ENCODE assay signal across 24 cellular contexts in the genomic region with DNA sequence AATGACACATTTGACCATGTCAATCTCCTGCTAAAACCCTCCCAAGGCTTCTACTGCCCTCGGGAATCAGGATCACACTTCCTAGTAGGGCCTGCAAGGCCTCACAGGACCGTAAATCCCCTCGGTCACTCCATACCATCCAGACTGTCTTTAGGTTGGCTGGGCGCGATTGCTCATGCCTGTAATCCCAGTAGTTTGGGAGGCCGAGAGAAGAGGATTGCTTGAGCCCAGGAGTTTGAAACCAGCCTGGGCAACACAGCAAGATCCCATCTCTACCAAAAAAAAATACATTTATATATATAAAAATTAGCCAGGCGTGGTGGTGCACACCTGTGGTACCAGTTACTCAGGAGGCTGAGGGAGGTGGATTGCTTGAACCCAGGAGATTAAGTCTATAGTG. TPM values are rescaled to one million over a fixed set of nuclear protein-coding genes. Genes with fewer than 3 reads are reported as not detected.
DNase-seq lines count a peak whose midpoint lies in the region; ATAC-seq, FAIRE-seq and TF ChIP-seq lines count a peak whose summit lies in the region.
"Had no signal": no experiment of that assay in that cellular context is flagged by ENCODE, and none has a peak within 500 bp of the region (broad histone marks: within the 10 kb centered on the region; RNA-seq: fewer than 3 reads in every experiment).

No MANE protein-coding gene starts in this region.

- BruUV-seq in Caco-2 (replicated peaks; lab: Mats Ljungman, UMichigan), result no TSS peak
- no TSS peak for BruUV-seq in K562 (replicated peaks; lab: Mats Ljungman, UMichigan)

- H3K27ac Mint-ChIP-seq in Caco-2 (ENCODE audit: unreplicated experiment), result peak overlapping the region; percentile 75
- H3K27ac Mint-ChIP-seq in WTC11, result no peak overlapping the region
- H3K27ac Mint-ChIP-seq in activated naive CD4-positive, alpha-beta T cell treated with anti-CD3 and anti-CD28 coated beads for 36 hours, result no peak overlapping the region

- H3K4me1 ChIP-seq in Caco-2, result peaks cover 10% of the 10 kb centered on the region
- H3K4me1 ChIP-seq in K562 (replicated peaks in 1 of 2; ENCODE audit: control insufficient read depth in 2 of 2, insufficient read depth in 2 of 2, low read length in 2 of 2), result peaks cover 3 to 8% of the 10 kb centered on the region in 2 experiments; a peak in 3 of 5 replicates
- no peaks in the 10 kb centered on the region for H3K4me1 ChIP-seq in pancreas
- H3K4me1 ChIP-seq: BLaER1, HAP-1 had no signal

- DNase-seq in Caco-2 (no peak), WTC11 (ENCODE audit: low spot score) (no peak), K562 (ENCODE audit: extremely low read depth in 1 of 4, low spot score in 3 of 4) (no peak), pancreas (no peak), cortex of kidney (lab: John Stamatoyannopoulos, UW) (no peak), H54 (ENCODE audit: insufficient read length, low spot score) (no peak), DMS153 (lab: John Stamatoyannopoulos, UW) (no peak)
- DNase-seq in activated naive CD4-positive, alpha-beta T cell treated with anti-CD3 and anti-CD28 coated beads for 36 hours, result no peak
- DNase-seq: 8988T; Calu3; CD4-positive, alpha-beta memory T cell; DMS53; DND-41; EL had no signal

- no peak overlapping the region for H3K9ac ChIP-seq in K562 (ENCODE audit: insufficient read depth in 1 of 2, low read depth in 2 of 2, low read length in 2 of 2)
- H3K9ac ChIP-seq: BLaER1 had no signal

- no peaks in the 10 kb centered on the region for H3K36me3 ChIP-seq in Caco-2 (ENCODE audit: control insufficient read depth, insufficient read depth, low read length)
- H3K36me3 ChIP-seq in K562 (ENCODE audit: control insufficient read depth, insufficient read depth, low read length), result no peaks in the 10 kb centered on the region
- H3K36me3 ChIP-seq in pancreas, result no peaks in the 10 kb centered on the region
- H3K36me3 ChIP-seq: BLaER1, HAP-1 had no signal

- WGBS in K562 (ENCODE audit: insufficient coverage, low coverage, missing lambda C conversion rate), result 81% methylated on average over 7 of the region's 7 CpGs
- WGBS in pancreas, 2 donors, result 85 to 86% methylated on average over 7 of the region's 7 CpGs

- H3K27me3 ChIP-seq in Caco-2 (replicated peaks; ENCODE audit: control insufficient read depth, insufficient read depth, low read length) (no peaks in the 10 kb centered on the region), K562 (ENCODE audit: control insufficient read depth in 2 of 2, insufficient read depth in 2 of 2, low read length in 2 of 2) (no peaks in the 10 kb centered on the region), pancreas (no peaks in the 10 kb centered on the region)
- H3K27me3 ChIP-seq: BLaER1 had no signal

- no peaks in the 10 kb centered on the region for H3K9me1 ChIP-seq in K562 (ENCODE audit: control insufficient read depth, insufficient read depth, low read length)

- in situ Hi-C loops in K562 (cut with MboI), result loop anchor here (5.0 kb wide), 1 partner anchor 46 kb away; no protein-coding TSS in a partner anchor

- H3K79me2 ChIP-seq in K562 (ENCODE audit: control insufficient read depth, insufficient read depth, low read length), result no peaks in the 10 kb centered on the region

- H3K27me3 Mint-ChIP-seq in Caco-2 (ENCODE audit: insufficient read depth, unreplicated experiment) (no peaks in the 10 kb centered on the region), WTC11 (ENCODE audit: low read depth) (no peaks in the 10 kb centered on the region; the same call in 1 of the 2 replicates)
- H3K27me3 Mint-ChIP-seq in activated naive CD4-positive, alpha-beta T cell treated with anti-CD3 and anti-CD28 coated beads for 36 hours (ENCODE audit: low read depth), result no peaks in the 10 kb centered on the region
- H3K27me3 Mint-ChIP-seq: CD4-positive, alpha-beta memory T cell had no signal

- no peaks in the 10 kb centered on the region for H4K20me1 ChIP-seq in K562 (replicated peaks; ENCODE audit: control insufficient read depth, insufficient read depth, low read length)
- H4K20me1 ChIP-seq: BLaER1 had no signal

- no peaks in the 10 kb centered on the region for H3K9me3 ChIP-seq in Caco-2
- H3K9me3 ChIP-seq in K562 (replicated peaks; ENCODE audit: control insufficient read depth, insufficient read depth, low read depth, low read length), result no peaks in the 10 kb centered on the region
- H3K9me3 ChIP-seq in pancreas, result no peaks in the 10 kb centered on the region
- H3K9me3 ChIP-seq: BLaER1, HAP-1 had no signal

- H3K4me2 ChIP-seq in K562 (ENCODE audit: insufficient read depth, low read length), result no peak overlapping the region
- H3K4me2 ChIP-seq: BLaER1 had no signal

- H3K4me3 Mint-ChIP-seq in Caco-2 (ENCODE audit: unreplicated experiment) (no peak overlapping the region), WTC11 (no peak overlapping the region)
- no peak overlapping the region for H3K4me3 Mint-ChIP-seq in activated naive CD4-positive, alpha-beta T cell treated with anti-CD3 and anti-CD28 coated beads for 36 hours
- H3K4me3 Mint-ChIP-seq: CD14-positive monocyte; CD4-positive, alpha-beta memory T cell had no signal

- TF ChIP-seq RAD21 in K562 (CRISPR knock-in tag; conservative IDR thresholded peaks at IDR 0.05 in 1 of 2, IDR thresholded peaks at IDR 0.05 in 1 of 2), result no peak

- H3K4me3 ChIP-seq in Caco-2 (ENCODE audit: low read depth, low read length) (no peak overlapping the region), K562 (no peak overlapping the region), pancreas (no peak overlapping the region)
- H3K4me3 ChIP-seq: BLaER1, GM12878, HAP-1 had no signal

- TF ChIP-seq EP300 in K562 (IDR thresholded peaks at IDR 0.05; ENCODE audit: low read length), result no peak

- TF ChIP-seq POLR2A in K562 (conservative IDR thresholded peaks at IDR 0.05), result no peak
- TF ChIP-seq POLR2A in H54 (IDR thresholded peaks at IDR 0.05; ENCODE audit: low read depth, low read length), result no peak

- peaks cover 6% of the 10 kb centered on the region for H3K36me3 Mint-ChIP-seq in Caco-2 (ENCODE audit: insufficient read depth, unreplicated experiment)
- H3K36me3 Mint-ChIP-seq in WTC11, result no peaks in the 10 kb centered on the region
- peaks cover 3% of the 10 kb centered on the region for H3K36me3 Mint-ChIP-seq in activated naive CD4-positive, alpha-beta T cell treated with anti-CD3 and anti-CD28 coated beads for 36 hours (ENCODE audit: low read depth)

- CTCF ChIA-PET in Caco-2 (lab: Charles Lee), result no interaction called here
- CTCF ChIA-PET in WTC11 (lab: Charles Lee), result interaction anchor here (3.5 kb wide), 1 partner anchor 15 kb away, joined by 52 read pairs; a partner anchor contains a TSS
- CTCF ChIA-PET in K562 (lab: Yijun Ruan, JAX; ENCODE audit: low intra/inter-chr PET ratio), result no interaction called here
- CTCF ChIA-PET in activated naive CD4-positive, alpha-beta T cell treated with anti-CD3 and anti-CD28 coated beads for 36 hours (lab: Charles Lee), result interaction anchor here (2.3 kb wide), 1 partner anchor 42 kb away, joined by 7 read pairs; a partner anchor contains a TSS

- H3K4me1 Mint-ChIP-seq in Caco-2 (ENCODE audit: low read depth, unreplicated experiment), result peaks cover 32% of the 10 kb centered on the region
- H3K4me1 Mint-ChIP-seq in WTC11, result peaks cover 4% of the 10 kb centered on the region; the same call in 1 of the 2 replicates
- no peaks in the 10 kb centered on the region for H3K4me1 Mint-ChIP-seq in activated naive CD4-positive, alpha-beta T cell treated with anti-CD3 and anti-CD28 coated beads for 36 hours (ENCODE audit: low read depth)
- H3K4me1 Mint-ChIP-seq: CD14-positive monocyte had no signal

- intact Hi-C loops in Caco-2 (cut with micrococcal nuclease; ENCODE audit: unreplicated experiment) (no loop called here), K562 (cut with micrococcal nuclease) (no loop called here), pancreas (cut with DNase I) (no loop called here)
- intact Hi-C loops in activated naive CD4-positive, alpha-beta T cell treated with anti-CD3 and anti-CD28 coated beads for 36 hours (cut with micrococcal nuclease), result no loop called here

- FAIRE-seq in K562 (lab: Jason Lieb, UNC) (no peak), pancreas (lab: Jason Lieb, UNC) (no peak), H54 (lab: Jason Lieb, UNC) (no peak)
- FAIRE-seq: GM12878, H1 had no signal

- H3K9me3 Mint-ChIP-seq in Caco-2 (ENCODE audit: unreplicated experiment) (no peaks in the 10 kb centered on the region), WTC11 (no peaks in the 10 kb centered on the region)
- H3K9me3 Mint-ChIP-seq in activated naive CD4-positive, alpha-beta T cell treated with anti-CD3 and anti-CD28 coated beads for 36 hours, result no peaks in the 10 kb centered on the region
- H3K9me3 Mint-ChIP-seq: CD4-positive, alpha-beta memory T cell had no signal

- TF ChIP-seq CTCF in Caco-2 (IDR thresholded peaks at IDR 0.05; ENCODE audit: insufficient read depth in 1 of 2, low read depth in 1 of 2, low read length in 1 of 2, severe bottlenecking in 1 of 2, unreplicated experiment in 1 of 2) (no peak), WTC11 (IDR thresholded peaks at IDR 0.05) (no peak), K562 (IDR thresholded peaks at IDR 0.05 in 2 of 3, conservative IDR thresholded peaks at IDR 0.05 in 1 of 3; ENCODE audit: insufficient read depth in 2 of 3, low read depth in 1 of 3, low read length in 3 of 3) (no peak), pancreas (IDR thresholded peaks at IDR 0.05) (no peak)

- no peak overlapping the region for H2AFZ ChIP-seq in K562 (ENCODE audit: low read depth, low read length)

- POLR2A ChIA-PET in Caco-2 (lab: Charles Lee) (no interaction called here), WTC11 (lab: Charles Lee) (no interaction called here), K562 (lab: Yijun Ruan, JAX) (interaction anchor here (0.6 kb wide), 1 partner anchor 40 kb away, joined by 3 read pairs; no protein-coding TSS in a partner anchor)

- H3K27ac ChIP-seq in K562 (ENCODE audit: extremely low read depth, low read depth, low read length), result no peak overlapping the region
- H3K27ac ChIP-seq in pancreas, result peak overlapping the region in 3 of 4 donors; percentile 26 to 33 (median 31)
- H3K27ac ChIP-seq: BLaER1, HL-60 had no signal

- ATAC-seq in WTC11 (no peak), K562 (no peak), pancreas (no peak)
- ATAC-seq: GM12878 had no signal

RNA-seq across cellular contexts. Expression of a gene that starts 15.0 kb away (rescaled TPM):
- total RNA-seq in Caco-2 (2022) (20.4 and 24.4 TPM in 2 replicates), WTC11 (2021) (20.2 to 29.6 TPM (median 27.0 TPM) in 3 replicates), K562 (2014; rRNA removed) (2.3 and 5.1 TPM in 2 replicates), K562 (2014; rRNA removed; fragmentation: Illumina TruSeq; extraction: Trizol) (0.96 and 1.9 TPM in 2 replicates), K562 (2015; rRNA removed; fragmentation: Illumina TruSeq; extraction: Trizol) (2.5 and 4.3 TPM in 2 replicates), K562 (2021) (7.9 and 8.8 TPM in 2 replicates), pancreas (1 to 10 TPM; 3.3 to 7.3 (median 4.4) TPM)
- total RNA-seq in K562 (2011; cell fraction: chromatin; rRNA removed; ENCODE audit: low replicate concordance), result 29.3 and 59.3 TPM in 2 replicates
- total RNA-seq in K562 (2011; cell fraction: nucleolus; rRNA removed), result 38.5 and 49.2 TPM in 2 replicates
- 33.1 and 37.4 TPM in 2 replicates for total RNA-seq in K562 (2011; cell fraction: nucleoplasm; rRNA removed)
- polyA plus RNA-seq in K562 (2011; rRNA removed) (6.6 and 12.4 TPM in 2 replicates), K562 (2014; fragmentation: Illumina TruSeq; extraction: Trizol) (4.7 and 5.0 TPM in 2 replicates), K562 (2014; fragmentation: Nextera tagmentation; extraction: Ambion mirVana) (under 1 TPM; 0.66 to 0.67 TPM), K562 (2014; rRNA removed) (7.2 and 7.8 TPM in 2 replicates), pancreas (10 to 100 TPM in 1 of 2 donors, 1 to 10 TPM in 1; 8.0 to 11.2 TPM)
- 9.7 and 10.7 TPM in 2 replicates for polyA plus RNA-seq in K562 (2011; cell fraction: cytosol; rRNA removed)
- 52.1 and 58.7 TPM in 2 replicates for polyA plus RNA-seq in K562 (2011; cell fraction: nucleus; rRNA removed)
- polyA plus RNA-seq in K562 (2012), result 5.2 and 12.0 TPM in 2 replicates
- polyA minus RNA-seq in K562 (2011; rRNA and poly(A)+ RNA removed), result 3.8 and 5.5 TPM in 2 replicates
- 10.0 and 12.9 TPM in 2 replicates for polyA minus RNA-seq in K562 (2011; cell fraction: cytosol; rRNA and poly(A)+ RNA removed)
- 8.5 and 16.0 TPM in 2 replicates for polyA minus RNA-seq in K562 (2011; cell fraction: nucleus; rRNA and poly(A)+ RNA removed)
- total RNA-seq in activated naive CD4-positive, alpha-beta T cell treated with anti-CD3 and anti-CD28 coated beads for 36 hours, result 10 to 100 TPM; 23.9 to 24.1 TPM

RNA-seq across cellular contexts. Expression of a gene that starts 15.4 kb away (rescaled TPM):
- 0.32 TPM in 1 of 2 replicates, not detected in the other for total RNA-seq in Caco-2 (2022)
- not detected in 3 replicates for total RNA-seq in WTC11 (2021)
- not detected in 2 replicates for total RNA-seq in K562 (2011; cell fraction: chromatin; rRNA removed; ENCODE audit: low replicate concordance)
- not detected in 2 replicates for total RNA-seq in K562 (2011; cell fraction: nucleolus; rRNA removed)
- total RNA-seq in K562 (2011; cell fraction: nucleoplasm; rRNA removed), result not detected in 2 replicates
- not detected in 2 replicates for total RNA-seq in K562 (2014; rRNA removed)
- not detected in 2 replicates for total RNA-seq in K562 (2014; rRNA removed; fragmentation: Illumina TruSeq; extraction: Trizol)
- not detected in 2 replicates for total RNA-seq in K562 (2015; rRNA removed; fragmentation: Illumina TruSeq; extraction: Trizol)
- not detected in 2 replicates for total RNA-seq in K562 (2021)
- polyA plus RNA-seq in K562 (2011; rRNA removed), result 0.19 TPM in 1 of 2 replicates, not detected in the other
- polyA plus RNA-seq in K562 (2011; cell fraction: cytosol; rRNA removed), result 0.07 and 0.09 TPM in 2 replicates
- not detected in 2 replicates for polyA plus RNA-seq in K562 (2011; cell fraction: nucleus; rRNA removed)
- 0.22 and 0.46 TPM in 2 replicates for polyA plus RNA-seq in K562 (2012)
- 0.28 TPM in 1 of 2 replicates, not detected in the other for polyA plus RNA-seq in K562 (2014; fragmentation: Illumina TruSeq; extraction: Trizol)
- polyA plus RNA-seq in K562 (2014; fragmentation: Nextera tagmentation; extraction: Ambion mirVana), result under 1 TPM in 1 of 2 experiments, not detected in 1; 0.14 TPM
- 0.07 TPM in 1 of 2 replicates, not detected in the other for polyA plus RNA-seq in K562 (2014; rRNA removed)
- polyA minus RNA-seq in K562 (2011; rRNA and poly(A)+ RNA removed), result 0.21 TPM in 2 replicates
- polyA minus RNA-seq in K562 (2011; cell fraction: cytosol; rRNA and poly(A)+ RNA removed), result not detected in 2 replicates
- polyA minus RNA-seq in K562 (2011; cell fraction: nucleus; rRNA and poly(A)+ RNA removed), result not detected in 2 replicates
- total RNA-seq in pancreas, result 1 to 10 TPM in 1 of 6 donors, under 1 TPM in 3, not detected in 2; 0.19 to 1.1 (median 0.25) TPM
- 10 to 100 TPM in 1 of 2 donors, under 1 TPM in 1; 0.91 to 16.4 TPM for polyA plus RNA-seq in pancreas
- under 1 TPM; 0.50 to 0.52 TPM for total RNA-seq in activated naive CD4-positive, alpha-beta T cell treated with anti-CD3 and anti-CD28 coated beads for 36 hours
- total RNA-seq: A673; Calu3; CD4-positive, alpha-beta memory T cell; G401; H1; HT1080 had no signal
- polyA plus RNA-seq: AG04450; CD14-positive monocyte; CD4-positive, alpha-beta memory T cell had no signal

RNA-seq across cellular contexts. Expression of a gene that starts 23.4 kb away (rescaled TPM):
- 6.8 and 11.3 TPM in 2 replicates for total RNA-seq in Caco-2 (2022)
- 8.9 to 11.1 TPM (median 10.4 TPM) in 3 replicates for total RNA-seq in WTC11 (2021)
- 94.2 and 300 TPM in 2 replicates for total RNA-seq in K562 (2011; cell fraction: chromatin; rRNA removed; ENCODE audit: low replicate concordance)
- total RNA-seq in K562 (2011; cell fraction: nucleolus; rRNA removed), result 624 and 788 TPM in 2 replicates
- 425 and 454 TPM in 2 replicates for total RNA-seq in K562 (2011; cell fraction: nucleoplasm; rRNA removed)
- total RNA-seq in K562 (2014; rRNA removed), result 137 and 194 TPM in 2 replicates
- 184 and 204 TPM in 2 replicates for total RNA-seq in K562 (2014; rRNA removed; fragmentation: Illumina TruSeq; extraction: Trizol)
- 386 and 393 TPM in 2 replicates for total RNA-seq in K562 (2015; rRNA removed; fragmentation: Illumina TruSeq; extraction: Trizol)
- 296 and 321 TPM in 2 replicates for total RNA-seq in K562 (2021)
- 355 and 448 TPM in 2 replicates for polyA plus RNA-seq in K562 (2011; rRNA removed)
- polyA plus RNA-seq in K562 (2011; cell fraction: cytosol; rRNA removed), result 690 and 1,312 TPM in 2 replicates
- polyA plus RNA-seq in K562 (2011; cell fraction: nucleus; rRNA removed), result 177 and 267 TPM in 2 replicates
- 325 and 506 TPM in 2 replicates for polyA plus RNA-seq in K562 (2012)
- polyA plus RNA-seq in K562 (2014; fragmentation: Illumina TruSeq; extraction: Trizol), result 308 and 333 TPM in 2 replicates
- 100 to 1,000 TPM; 123 to 227 TPM for polyA plus RNA-seq in K562 (2014; fragmentation: Nextera tagmentation; extraction: Ambion mirVana)
- polyA plus RNA-seq in K562 (2014; rRNA removed), result 314 and 369 TPM in 2 replicates
- 191 and 276 TPM in 2 replicates for polyA minus RNA-seq in K562 (2011; rRNA and poly(A)+ RNA removed)
- 149 and 202 TPM in 2 replicates for polyA minus RNA-seq in K562 (2011; cell fraction: cytosol; rRNA and poly(A)+ RNA removed)
- 51.7 and 64.9 TPM in 2 replicates for polyA minus RNA-seq in K562 (2011; cell fraction: nucleus; rRNA and poly(A)+ RNA removed)
- 10 to 100 TPM in 2 of 6 donors, 1 to 10 TPM in 4; 2.5 to 14.9 (median 6.4) TPM for total RNA-seq in pancreas
- polyA plus RNA-seq in pancreas, result 10 to 100 TPM; 17.6 to 23.8 TPM
- 100 to 1,000 TPM; 110 to 113 TPM for total RNA-seq in activated naive CD4-positive, alpha-beta T cell treated with anti-CD3 and anti-CD28 coated beads for 36 hours

RNA-seq across cellular contexts. Expression of a gene that starts 42.6 kb away (rescaled TPM):
- 375 and 381 TPM in 2 replicates for total RNA-seq in Caco-2 (2022)
- 207 to 226 TPM (median 223 TPM) in 3 replicates for total RNA-seq in WTC11 (2021)
- 108 and 202 TPM in 2 replicates for total RNA-seq in K562 (2011; cell fraction: chromatin; rRNA removed; ENCODE audit: low replicate concordance)
- total RNA-seq in K562 (2011; cell fraction: nucleolus; rRNA removed), result 194 and 232 TPM in 2 replicates
- 218 and 234 TPM in 2 replicates for total RNA-seq in K562 (2011; cell fraction: nucleoplasm; rRNA removed)
- 54.2 and 66.1 TPM in 2 replicates for total RNA-seq in K562 (2014; rRNA removed)
- 49.1 and 52.5 TPM in 2 replicates for total RNA-seq in K562 (2014; rRNA removed; fragmentation: Illumina TruSeq; extraction: Trizol)
- 58.5 and 60.6 TPM in 2 replicates for total RNA-seq in K562 (2015; rRNA removed; fragmentation: Illumina TruSeq; extraction: Trizol)
- 133 and 138 TPM in 2 replicates for total RNA-seq in K562 (2021)
- 82.9 and 185 TPM in 2 replicates for polyA plus RNA-seq in K562 (2011; rRNA removed)
- polyA plus RNA-seq in K562 (2011; cell fraction: cytosol; rRNA removed), result 130 and 145 TPM in 2 replicates
- 95.0 and 123 TPM in 2 replicates for polyA plus RNA-seq in K562 (2011; cell fraction: nucleus; rRNA removed)
- polyA plus RNA-seq in K562 (2012), result 104 and 182 TPM in 2 replicates
- 165 and 185 TPM in 2 replicates for polyA plus RNA-seq in K562 (2014; fragmentation: Illumina TruSeq; extraction: Trizol)
- polyA plus RNA-seq in K562 (2014; fragmentation: Nextera tagmentation; extraction: Ambion mirVana), result 10 to 100 TPM in 1 of 2 experiments, 1 to 10 TPM in 1; 6.1 to 11.1 TPM
- polyA plus RNA-seq in K562 (2014; rRNA removed), result 75.0 and 76.4 TPM in 2 replicates
- polyA minus RNA-seq in K562 (2011; rRNA and poly(A)+ RNA removed), result 42.4 and 68.6 TPM in 2 replicates
- 60.7 and 117 TPM in 2 replicates for polyA minus RNA-seq in K562 (2011; cell fraction: cytosol; rRNA and poly(A)+ RNA removed)
- polyA minus RNA-seq in K562 (2011; cell fraction: nucleus; rRNA and poly(A)+ RNA removed), result 10.4 and 21.3 TPM in 2 replicates
- total RNA-seq in pancreas, result 10 to 100 TPM; 58.7 to 99.0 (median 77.0) TPM
- 100 to 1,000 TPM in 1 of 2 donors, 10 to 100 TPM in 1; 85.4 to 113 TPM for polyA plus RNA-seq in pancreas
- total RNA-seq in activated naive CD4-positive, alpha-beta T cell treated with anti-CD3 and anti-CD28 coated beads for 36 hours, result 10 to 100 TPM; 81.5 to 83.8 TPM

RNA-seq across cellular contexts. Expression of a gene that starts 44.7 kb away (rescaled TPM):
- total RNA-seq in Caco-2 (2022) (6.5 and 7.3 TPM in 2 replicates), WTC11 (2021) (23.0 to 27.8 TPM (median 25.3 TPM) in 3 replicates), K562 (2014; rRNA removed) (4.7 and 5.3 TPM in 2 replicates), K562 (2014; rRNA removed; fragmentation: Illumina TruSeq; extraction: Trizol) (0.86 and 0.98 TPM in 2 replicates), K562 (2015; rRNA removed; fragmentation: Illumina TruSeq; extraction: Trizol) (1.8 and 2.7 TPM in 2 replicates), K562 (2021) (24.7 and 31.5 TPM in 2 replicates), pancreas (under 1 TPM in 5 of 6 donors, not detected in 1; 0.04 to 0.66 (median 0.26) TPM)
- total RNA-seq in K562 (2011; cell fraction: chromatin; rRNA removed; ENCODE audit: low replicate concordance), result 10.1 and 29.7 TPM in 2 replicates
- 20.7 and 23.5 TPM in 2 replicates for total RNA-seq in K562 (2011; cell fraction: nucleolus; rRNA removed)
- total RNA-seq in K562 (2011; cell fraction: nucleoplasm; rRNA removed), result 16.9 and 17.3 TPM in 2 replicates
- polyA plus RNA-seq in K562 (2011; rRNA removed) (0.95 and 2.5 TPM in 2 replicates), K562 (2014; fragmentation: Illumina TruSeq; extraction: Trizol) (7.5 and 12.0 TPM in 2 replicates), K562 (2014; fragmentation: Nextera tagmentation; extraction: Ambion mirVana) (under 1 TPM; 0.32 to 0.55 TPM), K562 (2014; rRNA removed) (5.3 and 5.6 TPM in 2 replicates), pancreas (under 1 TPM; 0.19 TPM)
- 2.4 and 3.0 TPM in 2 replicates for polyA plus RNA-seq in K562 (2011; cell fraction: cytosol; rRNA removed)
- polyA plus RNA-seq in K562 (2011; cell fraction: nucleus; rRNA removed), result 10.1 and 14.4 TPM in 2 replicates
- polyA plus RNA-seq in K562 (2012), result 12.9 and 14.4 TPM in 2 replicates
- 1.9 and 2.3 TPM in 2 replicates for polyA minus RNA-seq in K562 (2011; rRNA and poly(A)+ RNA removed)
- polyA minus RNA-seq in K562 (2011; cell fraction: cytosol; rRNA and poly(A)+ RNA removed), result 15.0 and 18.7 TPM in 2 replicates
- polyA minus RNA-seq in K562 (2011; cell fraction: nucleus; rRNA and poly(A)+ RNA removed), result 7.8 and 8.8 TPM in 2 replicates
- total RNA-seq in activated naive CD4-positive, alpha-beta T cell treated with anti-CD3 and anti-CD28 coated beads for 36 hours, result under 1 TPM; 0.05 to 0.07 TPM
- total RNA-seq: Calu3 had no signal
- polyA plus RNA-seq: CD4-positive, alpha-beta memory T cell had no signal

Comparison
In these comparisons a context has a peak if more than half of its experiments do, and no peak if none do; other contexts are left out.
1. CTCF ChIA-PET loops: an anchor here in WTC11 (3.5 kb wide) and activated naive CD4-positive, alpha-beta T cell treated with anti-CD3 and anti-CD28 coated beads for 36 hours (2.3 kb wide); none called in Caco-2 and K562.